ENCODE assay signal across 33 cellular contexts in genomic region chr10:52135101-52135500, GRCh38.
"Had no signal": no experiment of that assay in that cellular context is flagged by ENCODE, and none has a peak within 500 bp of the region (broad histone marks: within the 10 kb centered on the region; RNA-seq: fewer than 3 reads in every experiment).

No MANE protein-coding gene starts in this region.

- H3K27me3 ChIP-seq: brain microvascular endothelial cell, cardiac muscle cell, Peyer's patch had no signal

- H3K36me3 ChIP-seq: brain microvascular endothelial cell, cardiac muscle cell, Peyer's patch had no signal

- DNase-seq: activated B cell treated with CpG ODN at 0.5 μM for 24 hours; activated CD4-positive, alpha-beta memory T cell treated with anti-CD3 and anti-CD28 coated beads, Interleukin-2, amount 10 ng/mL, durations not matched to agents 7 days and 5 days; activated CD4-positive, alpha-beta T cell treated with anti-CD3 and anti-CD28 coated beads for 48 hours; activated CD4-positive, CD25-positive, alpha-beta regulatory T cell treated with anti-CD3 and anti-CD28 coated beads, Interleukin-2, amount 50 U/mL, for 72 hours; activated CD8-positive, alpha-beta memory T cell treated with anti-CD3 and anti-CD28 coated beads for 24 hours; activated CD8-positive, alpha-beta memory T cell treated with anti-CD3 and anti-CD28 coated beads, Interleukin-2, amount 10 ng/mL, durations not matched to agents 7 days and 5 days; activated CD8-positive, alpha-beta memory T cell treated with anti-CD3 and anti-CD28 coated beads, Interleukin-2, amount 50 U/mL, for 48 hours; activated effector memory CD4-positive, alpha-beta T cell treated with Interleukin-2 at 50 U/mL for 16 hours; activated naive CD4-positive, alpha-beta T cell; activated naive CD4-positive, alpha-beta T cell treated with anti-CD3 and anti-CD28 coated beads, Interleukin-2, amount 50 U/mL, for 16 hours; activated naive CD8-positive, alpha-beta T cell treated with anti-CD3 and anti-CD28 coated beads for 36 hours; activated T-cell treated with anti-CD3 and anti-CD28 coated beads, Interleukin-2, amount 50 U/mL, for 48 hours; amniotic stem cell; aorta; brain microvascular endothelial cell; Kasumi-1; KG1; MM.1S; MV-4-11; NCI-H1092; NCI-H1436 treated with DMSO at 0.1 percent for 48 hours; NCI-H1694 treated with DMSO at 0.1 percent for 48 hours; NCI-H2029; NCI-H345; NCI-H524 treated with DMSO at 0.1 percent for 48 hours; Peyer's patch; Right ventricle myocardium superior; RPMI8226; SW 1271; T-helper 1 cell; T-helper 2 cell; T-helper 9 cell had no signal

- H3K27ac ChIP-seq: brain microvascular endothelial cell, cardiac muscle cell, Peyer's patch had no signal

- H3K4me1 ChIP-seq: Peyer's patch had no signal

- H3K4me3 ChIP-seq: cardiac muscle cell, Peyer's patch had no signal

- H3K9me3 ChIP-seq: Peyer's patch had no signal

- ATAC-seq: activated CD8-positive, alpha-beta memory T cell treated with anti-CD3 and anti-CD28 coated beads, Interleukin-2, amount 10 ng/mL, durations not matched to agents 7 days and 5 days had no signal
